Comparison of ENCODE assay signal across 8 cellular contexts in the genomic region with DNA sequence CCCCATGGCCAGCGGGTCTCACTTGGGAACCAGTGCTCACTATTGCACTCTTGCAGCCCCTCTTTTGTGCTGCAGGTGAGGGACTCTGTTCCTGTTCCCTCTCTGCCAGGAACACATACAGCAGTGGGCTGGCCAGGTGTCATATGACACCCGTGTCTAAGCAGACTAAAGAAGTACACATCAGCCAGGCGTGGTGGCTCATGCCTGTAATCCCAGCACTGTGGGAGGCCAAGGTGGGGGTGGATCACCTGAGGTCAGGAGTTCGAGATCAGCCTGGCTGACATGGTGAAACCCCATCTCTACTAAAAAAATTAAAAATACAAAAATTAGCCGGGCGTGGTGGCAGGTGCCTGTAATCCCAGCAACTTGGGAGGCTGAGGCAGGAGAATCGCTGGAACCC. TPM values are rescaled to one million over a fixed set of nuclear protein-coding genes. Genes with fewer than 3 reads are reported as not detected.
DNase-seq lines count a peak whose midpoint lies in the region; ATAC-seq and TF ChIP-seq lines count a peak whose summit lies in the region.
"Not testable (repeated sequence)": the region's sequence is repeated elsewhere in the genome, so short reads cannot be mapped to it uniquely, and the experiment has no call there.
"Had no signal": no experiment of that assay in that cellular context is flagged by ENCODE, and none has a peak within 500 bp of the region (broad histone marks: within the 10 kb centered on the region; RNA-seq: fewer than 3 reads in every experiment).

No MANE protein-coding gene starts in this region.

- H3K4me2 ChIP-seq in PC-3 (ENCODE audit: low read length) = not testable (repeated sequence)

- H3K27ac ChIP-seq in PC-3 (ENCODE audit: low read length) = not testable (repeated sequence)
- H3K27ac ChIP-seq in ascending aorta = peak overlapping the region; percentile 86 to 88
- peak overlapping the region; percentile 92 for H3K27ac ChIP-seq in left ventricle myocardium inferior (replicated peaks)
- H3K27ac ChIP-seq in lung (ENCODE audit: low read depth in 1 of 2, low read length in 1 of 2) = peak overlapping the region; percentile 32 to 88
- peak overlapping the region; percentile 85 to 94 (median 92) for H3K27ac ChIP-seq in gastrocnemius medialis
- H3K27ac ChIP-seq in upper lobe of left lung = peak overlapping the region; percentile 16 to 81 (median 64)

- not testable (repeated sequence) for H3K36me3 ChIP-seq in PC-3 (ENCODE audit: low read depth, low read length); ascending aorta; left ventricle myocardium inferior; lung (ENCODE audit: control insufficient read depth in 2 of 2, insufficient read depth in 2 of 2, low read length in 2 of 2); gastrocnemius medialis; upper lobe of left lung

- not testable (repeated sequence) for H3K9me3 ChIP-seq in PC-3 (ENCODE audit: low read length); ascending aorta; left ventricle myocardium inferior (replicated peaks); lung (ENCODE audit: control insufficient read depth in 2 of 2, insufficient read depth in 1 of 2, low read length in 1 of 2); gastrocnemius medialis; upper lobe of left lung

- TF ChIP-seq EP300 in Ishikawa (IDR thresholded peaks at IDR 0.05; ENCODE audit: borderline replicate concordance); upper lobe of left lung (IDR thresholded peaks at IDR 0.05): not testable (repeated sequence)

- intact Hi-C loops in PC-3 (cut with micrococcal nuclease); left ventricle myocardium inferior (cut with micrococcal nuclease): not testable (repeated sequence)
- intact Hi-C loops in ascending aorta (cut with DNase I) (loop anchor here (2.0 kb wide), 1 partner anchor 59 kb away; no protein-coding TSS in a partner anchor), gastrocnemius medialis (cut with DNase I; ENCODE audit: low total_unique reads) (loop anchor here (1.0 to 5.0 kb wide), 2 partner anchors 33 to 586 kb away; a partner anchor contains a TSS)

- not testable (repeated sequence) for TF ChIP-seq POLR2A in gastrocnemius medialis (IDR thresholded peaks at IDR 0.05); upper lobe of left lung (IDR thresholded peaks at IDR 0.05)

- not testable (repeated sequence) for TF ChIP-seq RAD21 in Ishikawa (IDR thresholded peaks at IDR 0.05; ENCODE audit: low read depth)

- H2AFZ ChIP-seq in PC-3 (ENCODE audit: low read length) = not testable (repeated sequence)

- H3K4me3 ChIP-seq in PC-3 (ENCODE audit: low read length); ascending aorta; left ventricle myocardium inferior; lung; gastrocnemius medialis; upper lobe of left lung: not testable (repeated sequence)

- POLR2A ChIA-PET in PC-3 (lab: Charles Lee; ENCODE audit: unreplicated experiment) = not testable (repeated sequence)

- DNase-seq in PC-3 (peak; percentile 44), gastrocnemius medialis (peak; percentile 51 to 56)
- not testable (repeated sequence) for DNase-seq in ascending aorta (ENCODE audit: low spot score in 2 of 2); left ventricle myocardium inferior; lung (ENCODE audit: low spot score); upper lobe of left lung

- not testable (repeated sequence) for H3K79me2 ChIP-seq in PC-3 (ENCODE audit: low read length)

- ATAC-seq in PC-3; lung (ENCODE audit: insufficient read depth, low FRiP score); gastrocnemius medialis; upper lobe of left lung (ENCODE audit: low FRiP score in 2 of 2): not testable (repeated sequence)

- 86 to 94% methylated on average over 7 of the region's 7 CpGs for WGBS in lung, 2 donors
- 83 to 90% methylated on average over 7 of the region's 7 CpGs for WGBS in upper lobe of left lung, 2 donors

- BruUV-seq in PC-3 (replicated peaks; lab: Mats Ljungman, UMichigan) = not testable (repeated sequence)

- H3K9ac ChIP-seq in PC-3 (ENCODE audit: low read length) = not testable (repeated sequence)

- CTCF ChIA-PET in PC-3 (lab: Charles Lee) = not testable (repeated sequence)

- TF ChIP-seq CTCF in PC-3 (conservative IDR thresholded peaks at IDR 0.05; ENCODE audit: low read depth, low read length); ascending aorta (IDR thresholded peaks at IDR 0.05); left ventricle myocardium inferior (IDR thresholded peaks at IDR 0.05; ENCODE audit: borderline replicate concordance); lung (IDR thresholded peaks at IDR 0.05; ENCODE audit: control extremely low read depth, extremely low read depth); gastrocnemius medialis (IDR thresholded peaks at IDR 0.05 in 4 of 5, conservative IDR thresholded peaks at IDR 0.05 in 1 of 5); upper lobe of left lung (IDR thresholded peaks at IDR 0.05): not testable (repeated sequence)

- H4K20me1 ChIP-seq in PC-3 (ENCODE audit: low read length) = not testable (repeated sequence)

- H3F3A ChIP-seq in PC-3 (ENCODE audit: low read length, unreplicated experiment) = not testable (repeated sequence)

- in situ Hi-C loops in gastrocnemius medialis (cut with MboI; ENCODE audit: low sequenced_read_pairs in 4 of 4) = not testable (repeated sequence)

- not testable (repeated sequence) for H3K27me3 ChIP-seq in PC-3 (ENCODE audit: low read length); ascending aorta; left ventricle myocardium inferior (ENCODE audit: low read depth); lung (ENCODE audit: control insufficient read depth, insufficient read depth); gastrocnemius medialis; upper lobe of left lung

- H3K4me1 ChIP-seq in PC-3 (ENCODE audit: insufficient read depth, low read length) (peaks cover 38% of the 10 kb centered on the region), ascending aorta (peaks cover 12 to 43% of the 10 kb centered on the region in 2 donors), left ventricle myocardium inferior (peaks cover 43% of the 10 kb centered on the region), lung (ENCODE audit: control insufficient read depth in 2 of 2, insufficient read depth in 2 of 2, low read length in 2 of 2) (peaks cover 18 to 20% of the 10 kb centered on the region in 2 donors), gastrocnemius medialis (peaks cover 48 to 52% of the 10 kb centered on the region in 2 donors), upper lobe of left lung (peaks cover 15 to 36% (median 27%) of the 10 kb centered on the region in 4 donors)

- not testable (repeated sequence) for H3K9me2 ChIP-seq in PC-3 (replicated peaks; ENCODE audit: low read length)

TF ChIP-seq in Ishikawa, 13 proteins besides CTCF, POLR2A, EP300 and RAD21:
- TF ChIP-seq EGR1 (IDR thresholded peaks at IDR 0.05) = 0 out of 2 replicates have a peak, but pooled peaks have one; percentile 24
- TF ChIP-seq, protein P1, sequence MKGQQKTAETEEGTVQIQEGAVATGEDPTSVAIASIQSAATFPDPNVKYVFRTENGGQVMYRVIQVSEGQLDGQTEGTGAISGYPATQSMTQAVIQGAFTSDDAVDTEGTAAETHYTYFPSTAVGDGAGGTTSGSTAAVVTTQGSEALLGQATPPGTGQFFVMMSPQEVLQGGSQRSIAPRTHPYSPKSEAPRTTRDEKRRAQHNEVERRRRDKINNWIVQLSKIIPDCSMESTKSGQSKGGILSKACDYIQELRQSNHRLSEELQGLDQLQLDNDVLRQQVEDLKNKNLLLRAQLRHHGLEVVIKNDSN (IDR thresholded peaks at IDR 0.05) = peak; percentile 13; the same call in 1 of the 2 replicates

RNA-seq across cellular contexts. Expression of a gene that starts 57.2 kb away (rescaled TPM):
- total RNA-seq in PC-3 (2014; rRNA removed) (583 and 773 TPM in 2 replicates), ascending aorta (529 TPM), left ventricle myocardium inferior (846 TPM), lung (100 to 1,000 TPM; 194 to 476 TPM), gastrocnemius medialis (100 to 1,000 TPM in 1 of 4 donors, 10 to 100 TPM in 3; 12.8 to 152 (median 58.4) TPM), upper lobe of left lung (100 to 1,000 TPM in 5 of 6 donors, 10 to 100 TPM in 1; 98.7 to 469 (median 290) TPM)
- polyA plus RNA-seq in lung = 100 to 1,000 TPM in 1 of 2 donors, 10 to 100 TPM in 1; 85.0 to 457 TPM
- total RNA-seq: CD4-positive, CD25-positive, alpha-beta regulatory T cell had no signal
